In genomic region chr5:159049844-159050318, GRCh38 we compare ENCODE assay signal across 8 cellular contexts. TPM values are rescaled to one million over a fixed set of nuclear protein-coding genes. Genes with fewer than 3 reads are reported as not detected.
A peak's percentile ranks its signal among the peaks of the same experiment; 100 is the strongest.
DNase-seq lines count a peak whose midpoint lies in the region; ATAC-seq lines count a peak whose summit lies in the region.

No MANE protein-coding gene starts in this region.

- DNase-seq in AG08395 (ENCODE audit: low spot score) (peak; percentile 35), cerebellar cortex (ENCODE audit: low spot score) (peak; percentile 69), naive B cell (peak; percentile 8), iPS-NIHi7 (ENCODE audit: extremely low spot score) (no peak), glomerular visceral epithelial cell (ENCODE audit: extremely low spot score) (no peak), nucleus accumbens (lab: John Stamatoyannopoulos, UW) (no peak)

- ATAC-seq in HG03460 (IDR thresholded peaks at IDR 0.05; ENCODE audit: unreplicated experiment) (peak; percentile 5), naive B cell (ENCODE audit: low read depth in 2 of 2) (peak in 1 of 2 donors; percentile 13)
- no peak for ATAC-seq in activated CD4-positive, CD25-positive, alpha-beta regulatory T cell treated with anti-CD3 and anti-CD28 coated beads, Interleukin-2, amount 50 U/mL, for 24 hours

- peaks cover 71 to 86% (median 85%) of the 10 kb centered on the region in 3 donors for H3K4me1 Mint-ChIP-seq in naive B cell

- no peaks in the 10 kb centered on the region for H3K27me3 Mint-ChIP-seq in naive B cell

- peak overlapping the region; percentile 71 to 90 (median 86) for H3K4me3 Mint-ChIP-seq in naive B cell

- H3K27ac Mint-ChIP-seq in naive B cell = peak overlapping the region; percentile 91 to 96 (median 93)

- no peaks in the 10 kb centered on the region for H3K9me3 Mint-ChIP-seq in naive B cell

- H3K36me3 Mint-ChIP-seq in naive B cell = no peaks in the 10 kb centered on the region

RNA-seq across cellular contexts. Expression of gene EBF1, which starts 49.8 kb away (rescaled TPM):
- 10 to 100 TPM; 27.7 to 48.4 (median 40.1) TPM for polyA plus RNA-seq in naive B cell (ENCODE audit: low read depth in 6 of 6)

Comparison
In these comparisons a context has a peak if more than half of its experiments do, and no peak if none do; other contexts are left out.
1. DNase-seq: peak in AG08395 (single experiment), cerebellar cortex (single experiment) and naive B cell (single experiment); none in iPS-NIHi7 (single experiment), glomerular visceral epithelial cell (single experiment) and nucleus accumbens (0 of 56).